ENCODE assay signal across 27 cellular contexts in genomic region chr1:1625404-1625775, GRCh38. TPM values are rescaled to one million over a fixed set of nuclear protein-coding genes. Genes with fewer than 3 reads are reported as not detected.
"Had no signal": no experiment of that assay in that cellular context is flagged by ENCODE, and none has a peak within 500 bp of the region (broad histone marks: within the 10 kb centered on the region; RNA-seq: fewer than 3 reads in every experiment).

No MANE protein-coding gene starts in this region.

- H3K4me1 Mint-ChIP-seq: endodermal cell had no signal

- H3K27ac ChIP-seq: ovary, psoas muscle, tibial artery, uterus, VCaP had no signal

- H3K9me3 ChIP-seq: esophagus squamous epithelium, gastrocnemius medialis, ovary, psoas muscle, tibial artery, uterus had no signal

- H3K4me3 Mint-ChIP-seq: activated CD4-positive, alpha-beta T cell treated with anti-CD3 and anti-CD28 coated beads, Interleukin-2, amount 10 ng/mL, durations not matched to agents 7 days and 5 days; activated CD8-positive, alpha-beta T cell treated with anti-CD3 and anti-CD28 coated beads for 36 hours; activated naive CD8-positive, alpha-beta T cell treated with anti-CD3 and anti-CD28 coated beads, Interleukin-2, amount 10 ng/mL, durations not matched to agents 7 days and 5 days; endodermal cell; stimulated activated naive CD8-positive, alpha-beta T cell treated with anti-CD3 and anti-CD28 coated beads, Interleukin-15, Interleukin-2, amounts not matched to agents 100 ng/mL and 50 ng/mL, for 24 hours; T-cell; T-helper 2 cell treated with Interferon-gamma antibody and Interleukin-4, amounts not matched to agents 5 μg/mL and 100 μg/mL, for 36 hours had no signal

- H3K36me3 Mint-ChIP-seq: natural killer cell, T-cell had no signal

- H3K9me3 Mint-ChIP-seq: activated CD4-positive, alpha-beta T cell treated with anti-CD3 and anti-CD28 coated beads, Interleukin-2, amount 10 ng/mL, durations not matched to agents 7 days and 5 days; activated CD8-positive, alpha-beta T cell treated with anti-CD3 and anti-CD28 coated beads for 36 hours; activated naive CD8-positive, alpha-beta T cell treated with anti-CD3 and anti-CD28 coated beads, Interleukin-2, amount 10 ng/mL, durations not matched to agents 7 days and 5 days; activated T-helper 2 cell treated with anti-CD3 and anti-CD28 coated beads, Interferon-gamma antibody, Interleukin-2, Interleukin-4, amounts not matched to agents 10 μg/mL and 5 μg/mL and 100 μg/mL, durations not matched to agents 14 hours and 24 hours and 36 hours; natural killer cell; stimulated activated naive CD8-positive, alpha-beta T cell treated with anti-CD3 and anti-CD28 coated beads, Interleukin-15, Interleukin-2, amounts not matched to agents 100 ng/mL and 50 ng/mL, for 24 hours; T-cell; T-helper 2 cell treated with Interferon-gamma antibody and Interleukin-4, amounts not matched to agents 5 μg/mL and 100 μg/mL, for 36 hours had no signal

- DNase-seq: activated CD4-positive, alpha-beta T cell treated with anti-CD3 and anti-CD28 coated beads, Interleukin-2, amount 10 ng/mL, durations not matched to agents 7 days and 5 days; activated CD8-positive, alpha-beta T cell treated with anti-CD3 and anti-CD28 coated beads for 36 hours; activated naive CD4-positive, alpha-beta T cell treated with Interleukin-2 at 50 U/mL for 16 hours; activated naive CD8-positive, alpha-beta T cell treated with anti-CD3 and anti-CD28 coated beads, Interleukin-2, amount 10 ng/mL, durations not matched to agents 7 days and 5 days; activated T-cell treated with anti-CD3 and anti-CD28 coated beads, Interleukin-2, amount 50 U/mL, for 1 hour; amygdala; cerebellar nuclear complex; cortex of kidney; esophagus squamous epithelium; gastrocnemius medialis; islet precursor cell; midbrain; natural killer cell; stimulated activated CD4-positive, alpha-beta T cell treated with anti-CD3 and anti-CD28 coated beads, Interleukin-1b, Interleukin-23, amount 100 ng/mL, for 48 hours; substantia nigra; tibial artery; uterus had no signal

- ATAC-seq: activated CD8-positive, alpha-beta T cell treated with anti-CD3 and anti-CD28 coated beads for 36 hours; gastrocnemius medialis; left colon; natural killer cell; psoas muscle; T-cell had no signal

- H3K4me1 ChIP-seq: uterus had no signal

- H3K27ac Mint-ChIP-seq: activated CD4-positive, alpha-beta T cell treated with anti-CD3 and anti-CD28 coated beads, Interleukin-2, amount 10 ng/mL, durations not matched to agents 7 days and 5 days; activated CD8-positive, alpha-beta T cell treated with anti-CD3 and anti-CD28 coated beads for 36 hours; activated naive CD8-positive, alpha-beta T cell treated with anti-CD3 and anti-CD28 coated beads, Interleukin-2, amount 10 ng/mL, durations not matched to agents 7 days and 5 days; activated T-helper 2 cell treated with anti-CD3 and anti-CD28 coated beads, Interferon-gamma antibody, Interleukin-2, Interleukin-4, amounts not matched to agents 10 μg/mL and 5 μg/mL and 100 μg/mL, durations not matched to agents 14 hours and 24 hours and 36 hours; endodermal cell; stimulated activated naive CD8-positive, alpha-beta T cell treated with anti-CD3 and anti-CD28 coated beads, Interleukin-15, Interleukin-2, amounts not matched to agents 100 ng/mL and 50 ng/mL, for 24 hours; T-cell; T-helper 2 cell treated with Interferon-gamma antibody and Interleukin-4, amounts not matched to agents 5 μg/mL and 100 μg/mL, for 36 hours had no signal

- H3K36me3 ChIP-seq: ovary, uterus had no signal

- H3K4me3 ChIP-seq: esophagus squamous epithelium, gastrocnemius medialis, ovary, psoas muscle, tibial artery, uterus had no signal

RNA-seq across cellular contexts. Expression of gene FNDC10, which starts 25.5 kb away (rescaled TPM):
- total RNA-seq: skeletal muscle tissue had no signal
